Comparison of ENCODE assay signal across 1 cellular context in the genomic region with DNA sequence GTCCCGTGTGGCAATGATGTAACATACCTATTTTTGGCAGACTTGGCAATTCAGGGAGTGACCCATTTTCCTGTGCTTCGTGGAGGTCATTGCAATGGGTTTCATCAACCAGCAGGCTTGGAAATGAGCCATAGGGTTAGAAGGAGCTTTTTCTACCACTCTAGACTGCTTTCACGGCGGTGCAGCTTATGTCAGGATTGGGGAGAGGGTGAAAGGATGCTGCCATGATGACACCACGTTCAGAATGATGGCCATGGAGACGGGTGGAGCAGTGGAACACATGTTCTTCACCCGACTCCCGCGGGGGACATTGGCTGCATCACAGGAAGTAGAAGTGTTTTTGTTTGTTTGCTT.
TF ChIP-seq lines count a peak whose summit lies in the region.

No MANE protein-coding gene starts in this region.

TF ChIP-seq in HEK293, 187 proteins besides CTCF, POLR2A, EP300 and RAD21 (continued from another document and continues in another):
- TF ChIP-seq ZNF518A (tag by site-specific recombination; conservative IDR thresholded peaks at IDR 0.05; ENCODE audit: low read depth) (peak; percentile 52; the same call in 1 of the 2 replicates), ZNF274 (IDR thresholded peaks at IDR 0.05; ENCODE audit: low read length) (no peak), ZNF274 (tag by site-specific recombination; IDR thresholded peaks at IDR 0.05; ENCODE audit: borderline replicate concordance) (no peak), ZBTB21 (tag by site-specific recombination; IDR thresholded peaks at IDR 0.05) (peak; percentile 86), ZIC2 (tag by site-specific recombination; IDR thresholded peaks at IDR 0.05) (no peak; the same call in 1 of the 2 replicates), ZNF169 (tag by site-specific recombination; IDR thresholded peaks at IDR 0.05) (no peak), FEZF1 (tag by site-specific recombination; IDR thresholded peaks at IDR 0.05) (no peak; the same call in none of the 2 replicates), ZFP3 (tag by site-specific recombination; IDR thresholded peaks at IDR 0.05; ENCODE audit: low read depth) (no peak), HOXA7 (CRISPR knock-in tag; IDR thresholded peaks at IDR 0.05; ENCODE audit: borderline replicate concordance) (no peak), ZSCAN4 (tag by site-specific recombination; IDR thresholded peaks at IDR 0.05) (peak; percentile 48; the same call in 1 of the 2 replicates), ZNF366 (tag by site-specific recombination; conservative IDR thresholded peaks at IDR 0.05) (peak; percentile 95), GLIS1 (tag by site-specific recombination; IDR thresholded peaks at IDR 0.05) (peak; percentile 81), ZNF513 (tag by site-specific recombination; IDR thresholded peaks at IDR 0.05) (peak; percentile 11; the same call in 1 of the 2 replicates), ZNF701 (tag by site-specific recombination; IDR thresholded peaks at IDR 0.05) (no peak; the same call in 1 of the 2 replicates), PATZ1 (tag by site-specific recombination; IDR thresholded peaks at IDR 0.05) (peak; percentile 70), ZNF335 (tag by site-specific recombination; conservative IDR thresholded peaks at IDR 0.05) (peak; percentile 68), ZNF184 (tag by site-specific recombination; IDR thresholded peaks at IDR 0.05) (no peak), ZEB2 (tag by site-specific recombination; IDR thresholded peaks at IDR 0.05) (peak; percentile 86), ZNF24 (tag by site-specific recombination; IDR thresholded peaks at IDR 0.05) (peak; percentile 76; the same call in 1 of the 2 replicates), ZNF558 (tag by site-specific recombination; IDR thresholded peaks at IDR 0.05) (peak; percentile 63; the same call in 1 of the 2 replicates), SP3 (tag by site-specific recombination; IDR thresholded peaks at IDR 0.05) (0 out of 2 replicates have a peak, but pooled peaks have one; percentile 46), ZNF354C (tag by site-specific recombination; IDR thresholded peaks at IDR 0.05; ENCODE audit: borderline replicate concordance, low read depth) (no peak), ZNF140 (tag by site-specific recombination; IDR thresholded peaks at IDR 0.05) (no peak), ZNF19 (tag by site-specific recombination; IDR thresholded peaks at IDR 0.05; ENCODE audit: low read depth) (no peak), ZBTB1 (tag by site-specific recombination; IDR thresholded peaks at IDR 0.05) (no peak), ZXDB (tag by site-specific recombination; IDR thresholded peaks at IDR 0.05) (no peak), OVOL3 (tag by site-specific recombination; IDR thresholded peaks at IDR 0.05) (no peak), ZNF776 (tag by site-specific recombination; IDR thresholded peaks at IDR 0.05; ENCODE audit: borderline replicate concordance) (no peak), ZNF629 (tag by site-specific recombination; IDR thresholded peaks at IDR 0.05) (0 out of 2 replicates have a peak, but pooled peaks have one; percentile 19), MZF1 (tag by site-specific recombination; IDR thresholded peaks at IDR 0.05; ENCODE audit: borderline replicate concordance) (no peak; the same call in 1 of the 2 replicates), EGR2 (tag by site-specific recombination; IDR thresholded peaks at IDR 0.05; ENCODE audit: low read depth) (no peak), SP2 (tag by site-specific recombination; IDR thresholded peaks at IDR 0.05) (no peak), ZNF23 (tag by site-specific recombination; IDR thresholded peaks at IDR 0.05; ENCODE audit: borderline replicate concordance) (no peak), ZNF501 (tag by site-specific recombination; IDR thresholded peaks at IDR 0.05) (no peak), ZNF692 (tag by site-specific recombination; IDR thresholded peaks at IDR 0.05) (peak; percentile 89), ZNF266 (tag by site-specific recombination; IDR thresholded peaks at IDR 0.05; ENCODE audit: low read depth) (no peak), PRDM6 (tag by site-specific recombination; IDR thresholded peaks at IDR 0.05) (no peak; the same call in 1 of the 2 replicates)
- TF ChIP-seq, protein P1, sequence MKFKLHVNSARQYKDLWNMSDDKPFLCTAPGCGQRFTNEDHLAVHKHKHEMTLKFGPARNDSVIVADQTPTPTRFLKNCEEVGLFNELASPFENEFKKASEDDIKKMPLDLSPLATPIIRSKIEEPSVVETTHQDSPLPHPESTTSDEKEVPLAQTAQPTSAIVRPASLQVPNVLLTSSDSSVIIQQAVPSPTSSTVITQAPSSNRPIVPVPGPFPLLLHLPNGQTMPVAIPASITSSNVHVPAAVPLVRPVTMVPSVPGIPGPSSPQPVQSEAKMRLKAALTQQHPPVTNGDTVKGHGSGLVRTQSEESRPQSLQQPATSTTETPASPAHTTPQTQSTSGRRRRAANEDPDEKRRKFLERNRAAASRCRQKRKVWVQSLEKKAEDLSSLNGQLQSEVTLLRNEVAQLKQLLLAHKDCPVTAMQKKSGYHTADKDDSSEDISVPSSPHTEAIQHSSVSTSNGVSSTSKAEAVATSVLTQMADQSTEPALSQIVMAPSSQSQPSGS (tag by site-specific recombination; IDR thresholded peaks at IDR 0.05; ENCODE audit: low read depth) = peak; percentile 81
- TF ChIP-seq, protein P2, sequence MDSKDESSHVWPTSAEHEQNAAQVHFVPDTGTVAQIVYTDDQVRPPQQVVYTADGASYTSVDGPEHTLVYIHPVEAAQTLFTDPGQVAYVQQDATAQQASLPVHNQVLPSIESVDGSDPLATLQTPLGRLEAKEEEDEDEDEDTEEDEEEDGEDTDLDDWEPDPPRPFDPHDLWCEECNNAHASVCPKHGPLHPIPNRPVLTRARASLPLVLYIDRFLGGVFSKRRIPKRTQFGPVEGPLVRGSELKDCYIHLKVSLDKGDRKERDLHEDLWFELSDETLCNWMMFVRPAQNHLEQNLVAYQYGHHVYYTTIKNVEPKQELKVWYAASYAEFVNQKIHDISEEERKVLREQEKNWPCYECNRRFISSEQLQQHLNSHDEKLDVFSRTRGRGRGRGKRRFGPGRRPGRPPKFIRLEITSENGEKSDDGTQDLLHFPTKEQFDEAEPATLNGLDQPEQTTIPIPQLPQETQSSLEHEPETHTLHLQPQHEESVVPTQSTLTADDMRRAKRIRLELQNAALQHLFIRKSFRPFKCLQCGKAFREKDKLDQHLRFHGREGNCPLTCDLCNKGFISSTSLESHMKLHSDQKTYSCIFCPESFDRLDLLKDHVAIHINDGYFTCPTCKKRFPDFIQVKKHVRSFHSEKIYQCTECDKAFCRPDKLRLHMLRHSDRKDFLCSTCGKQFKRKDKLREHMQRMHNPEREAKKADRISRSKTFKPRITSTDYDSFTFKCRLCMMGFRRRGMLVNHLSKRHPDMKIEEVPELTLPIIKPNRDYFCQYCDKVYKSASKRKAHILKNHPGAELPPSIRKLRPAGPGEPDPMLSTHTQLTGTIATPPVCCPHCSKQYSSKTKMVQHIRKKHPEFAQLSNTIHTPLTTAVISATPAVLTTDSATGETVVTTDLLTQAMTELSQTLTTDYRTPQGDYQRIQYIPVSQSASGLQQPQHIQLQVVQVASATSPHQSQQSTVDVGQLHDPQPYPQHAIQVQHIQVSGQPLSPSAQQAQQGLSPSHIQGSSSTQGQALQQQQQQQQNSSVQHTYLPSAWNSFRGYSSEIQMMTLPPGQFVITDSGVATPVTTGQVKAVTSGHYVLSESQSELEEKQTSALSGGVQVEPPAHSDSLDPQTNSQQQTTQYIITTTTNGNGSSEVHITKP (tag by site-specific recombination; IDR thresholded peaks at IDR 0.05) = peak; percentile 94
